36 cellular contexts compared by ENCODE assay signal in genomic region chr10:68079434-68079833, GRCh38. TPM values are rescaled to one million over a fixed set of nuclear protein-coding genes. Genes with fewer than 3 reads are reported as not detected.
"Had no signal": no experiment of that assay in that cellular context is flagged by ENCODE, and none has a peak within 500 bp of the region (broad histone marks: within the 10 kb centered on the region; RNA-seq: fewer than 3 reads in every experiment).

No MANE protein-coding gene starts in this region.

- H3K4me1 ChIP-seq: ascending aorta, breast epithelium had no signal

- H3K27me3 ChIP-seq: adrenal gland, ascending aorta, body of pancreas, brain microvascular endothelial cell, breast epithelium, cardiac muscle cell had no signal

- H3K27ac ChIP-seq: adrenal gland, ascending aorta, body of pancreas, brain microvascular endothelial cell, breast epithelium, cardiac muscle cell had no signal

- H3K36me3 ChIP-seq: adrenal gland, ascending aorta, breast epithelium, cardiac muscle cell had no signal

- ATAC-seq: activated naive CD4-positive, alpha-beta T cell treated with anti-CD3 and anti-CD28 coated beads, Interleukin-2, amount 50 U/mL, for 72 hours; activated naive CD8-positive, alpha-beta T cell treated with anti-CD3 and anti-CD28 coated beads, Interleukin-2, amount 50 U/mL, for 24 hours; activated T-cell treated with anti-CD3 and anti-CD28 coated beads, Interleukin-2, amount 50 U/mL, for 4 hours; activated T-cell treated with anti-CD3 and anti-CD28 coated beads, Interleukin-2, amount 50 U/mL, for 72 hours; activated T-helper 17 cell treated with anti-CD3 and anti-CD28 coated beads, Interleukin-2, amount 50 U/mL, for 72 hours; body of pancreas had no signal

- DNase-seq: activated effector memory CD4-positive, alpha-beta T cell treated with anti-CD3 and anti-CD28 coated beads, Interleukin-2, amount 50 U/mL, for 16 hours; activated effector memory CD4-positive, alpha-beta T cell treated with Interleukin-2 at 50 U/mL for 16 hours; activated gamma-delta T cell; activated gamma-delta T cell treated with Interleukin-2 at 50 U/mL for 16 hours; activated naive CD4-positive, alpha-beta T cell; activated naive CD4-positive, alpha-beta T cell treated with anti-CD3 and anti-CD28 coated beads for 36 hours; activated naive CD4-positive, alpha-beta T cell treated with anti-CD3 and anti-CD28 coated beads, Interleukin-2, amount 10 ng/mL, durations not matched to agents 7 days and 5 days; activated naive CD4-positive, alpha-beta T cell treated with anti-CD3 and anti-CD28 coated beads, Interleukin-2, amount 50 U/mL, for 16 hours; activated naive CD4-positive, alpha-beta T cell treated with Interleukin-2 at 50 U/mL for 16 hours; activated naive CD8-positive, alpha-beta T cell treated with anti-CD3 and anti-CD28 coated beads for 36 hours; activated naive CD8-positive, alpha-beta T cell treated with anti-CD3 and anti-CD28 coated beads, Interleukin-2, amount 10 ng/mL, durations not matched to agents 7 days and 5 days; activated naive CD8-positive, alpha-beta T cell treated with anti-CD3 and anti-CD28 coated beads, Interleukin-2, amount 50 U/mL, for 24 hours; activated T-cell treated with anti-CD3 and anti-CD28 coated beads, Interleukin-2, amount 50 U/mL, for 24 hours; activated T-cell treated with anti-CD3 and anti-CD28 coated beads, Interleukin-2, amount 50 U/mL, for 4 hours; activated T-cell treated with anti-CD3 and anti-CD28 coated beads, Interleukin-2, amount 50 U/mL, for 48 hours; activated T-cell treated with anti-CD3 and anti-CD28 coated beads, Interleukin-2, amount 50 U/mL, for 72 hours; adrenal gland; amniotic stem cell; amygdala; anterior cingulate cortex; aorta; body of pancreas; brain microvascular endothelial cell; caudate nucleus; central memory CD4-positive, alpha-beta T cell; cerebellar nuclear complex had no signal

- FAIRE-seq: astrocyte, bronchial epithelial cell had no signal

- H3K4me3 ChIP-seq: adrenal gland, ascending aorta, body of pancreas, breast epithelium, cardiac muscle cell had no signal

- H3K9me3 ChIP-seq: adrenal gland, ascending aorta, breast epithelium had no signal

RNA-seq across cellular contexts. Expression of gene MYPN, which starts 29.9 kb away (rescaled TPM):
- total RNA-seq: activated naive CD4-positive, alpha-beta T cell treated with anti-CD3 and anti-CD28 coated beads for 36 hours; activated naive CD4-positive, alpha-beta T cell treated with anti-CD3 and anti-CD28 coated beads, Interleukin-2, amount 50 U/mL, for 72 hours; activated naive CD8-positive, alpha-beta T cell treated with anti-CD3 and anti-CD28 coated beads for 36 hours; activated naive CD8-positive, alpha-beta T cell treated with anti-CD3 and anti-CD28 coated beads, Interleukin-2, amount 10 ng/mL, durations not matched to agents 7 days and 5 days; activated T-cell treated with anti-CD3 and anti-CD28 coated beads, Interleukin-2, amount 50 U/mL, for 4 hours; activated T-cell treated with anti-CD3 and anti-CD28 coated beads, Interleukin-2, amount 50 U/mL, for 72 hours; activated T-helper 1 cell treated with anti-CD3 and anti-CD28 coated beads, Interleukin-12 subunit alpha, Interleukin-12 subunit beta, Interleukin-2, Interleukin-4 antibody, amounts not matched to agents 30 ng/mL and 10 ng/mL and 1 ng/mL, durations not matched to agents 14 hours and 24 hours and 36 hours; activated T-helper 2 cell treated with anti-CD3 and anti-CD28 coated beads, Interferon-gamma antibody, Interleukin-2, Interleukin-4, amounts not matched to agents 10 μg/mL and 5 μg/mL and 100 μg/mL, durations not matched to agents 14 hours and 24 hours and 36 hours; ascending aorta; bronchial epithelial cell; cerebellum had no signal
